ENCODE assay signal across 1 cellular context in the genomic region with DNA sequence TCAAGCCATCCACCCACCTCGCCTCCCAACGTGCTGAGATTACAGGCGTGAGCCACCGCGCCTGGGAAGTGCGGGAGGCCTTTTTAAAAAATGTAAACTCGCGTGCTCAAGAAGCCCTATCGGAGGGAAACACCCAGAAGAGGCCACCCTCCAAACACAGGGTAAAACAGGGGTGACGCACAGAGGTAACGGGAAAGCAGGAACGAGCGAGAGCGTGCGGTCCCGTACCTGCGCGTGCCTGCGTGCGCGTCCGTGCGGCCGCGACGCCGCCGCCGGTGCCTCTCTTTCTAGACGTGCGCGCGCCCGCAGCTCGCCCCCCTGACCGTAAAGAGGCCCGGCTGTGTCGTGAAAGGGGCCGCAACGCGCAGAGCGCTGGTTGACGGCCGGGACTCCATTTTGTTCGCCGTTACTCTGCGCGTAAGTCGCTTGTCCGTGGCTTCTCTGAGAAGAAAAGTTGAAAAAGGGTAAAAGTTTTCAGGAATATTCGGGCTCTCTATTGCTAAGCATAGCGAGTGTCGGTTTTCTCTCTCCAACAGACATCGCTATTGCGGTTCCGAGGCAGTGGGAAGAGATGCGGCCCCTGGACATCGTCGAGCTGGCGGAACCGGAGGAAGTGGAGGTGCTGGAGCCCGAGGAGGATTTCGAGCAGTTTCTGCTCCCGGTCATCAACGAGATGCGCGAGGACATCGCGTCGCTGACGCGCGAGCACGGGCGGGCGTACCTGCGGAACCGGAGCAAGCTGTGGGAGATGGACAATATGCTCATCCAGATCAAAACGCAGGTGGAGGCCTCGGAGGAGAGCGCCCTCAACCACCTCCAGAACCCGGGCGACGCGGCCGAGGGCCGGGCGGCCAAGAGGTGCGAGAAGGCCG.
TF ChIP-seq lines count a peak whose summit lies in the region.

A gene (plus strand): TSS at position 394 of the 872 bp plus-strand sequence. CDS start 178 bp downstream, at position 572.

TF ChIP-seq in HepG2, 621 proteins besides CTCF, POLR2A, EP300 and RAD21 (continued from another document and continues in another):
- TF ChIP-seq, protein P1, sequence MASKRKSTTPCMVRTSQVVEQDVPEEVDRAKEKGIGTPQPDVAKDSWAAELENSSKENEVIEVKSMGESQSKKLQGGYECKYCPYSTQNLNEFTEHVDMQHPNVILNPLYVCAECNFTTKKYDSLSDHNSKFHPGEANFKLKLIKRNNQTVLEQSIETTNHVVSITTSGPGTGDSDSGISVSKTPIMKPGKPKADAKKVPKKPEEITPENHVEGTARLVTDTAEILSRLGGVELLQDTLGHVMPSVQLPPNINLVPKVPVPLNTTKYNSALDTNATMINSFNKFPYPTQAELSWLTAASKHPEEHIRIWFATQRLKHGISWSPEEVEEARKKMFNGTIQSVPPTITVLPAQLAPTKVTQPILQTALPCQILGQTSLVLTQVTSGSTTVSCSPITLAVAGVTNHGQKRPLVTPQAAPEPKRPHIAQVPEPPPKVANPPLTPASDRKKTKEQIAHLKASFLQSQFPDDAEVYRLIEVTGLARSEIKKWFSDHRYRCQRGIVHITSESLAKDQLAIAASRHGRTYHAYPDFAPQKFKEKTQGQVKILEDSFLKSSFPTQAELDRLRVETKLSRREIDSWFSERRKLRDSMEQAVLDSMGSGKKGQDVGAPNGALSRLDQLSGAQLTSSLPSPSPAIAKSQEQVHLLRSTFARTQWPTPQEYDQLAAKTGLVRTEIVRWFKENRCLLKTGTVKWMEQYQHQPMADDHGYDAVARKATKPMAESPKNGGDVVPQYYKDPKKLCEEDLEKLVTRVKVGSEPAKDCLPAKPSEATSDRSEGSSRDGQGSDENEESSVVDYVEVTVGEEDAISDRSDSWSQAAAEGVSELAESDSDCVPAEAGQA (IDR thresholded peaks at IDR 0.05; ENCODE audit: low read depth) = peak; percentile 91
- TF ChIP-seq, protein P1 (CRISPR knock-in tag; IDR thresholded peaks at IDR 0.05; ENCODE audit: borderline replicate concordance) = no peak
- TF ChIP-seq MBD4 (IDR thresholded peaks at IDR 0.05; ENCODE audit: borderline replicate concordance, low read length) = no peak
- TF ChIP-seq, protein P2, sequence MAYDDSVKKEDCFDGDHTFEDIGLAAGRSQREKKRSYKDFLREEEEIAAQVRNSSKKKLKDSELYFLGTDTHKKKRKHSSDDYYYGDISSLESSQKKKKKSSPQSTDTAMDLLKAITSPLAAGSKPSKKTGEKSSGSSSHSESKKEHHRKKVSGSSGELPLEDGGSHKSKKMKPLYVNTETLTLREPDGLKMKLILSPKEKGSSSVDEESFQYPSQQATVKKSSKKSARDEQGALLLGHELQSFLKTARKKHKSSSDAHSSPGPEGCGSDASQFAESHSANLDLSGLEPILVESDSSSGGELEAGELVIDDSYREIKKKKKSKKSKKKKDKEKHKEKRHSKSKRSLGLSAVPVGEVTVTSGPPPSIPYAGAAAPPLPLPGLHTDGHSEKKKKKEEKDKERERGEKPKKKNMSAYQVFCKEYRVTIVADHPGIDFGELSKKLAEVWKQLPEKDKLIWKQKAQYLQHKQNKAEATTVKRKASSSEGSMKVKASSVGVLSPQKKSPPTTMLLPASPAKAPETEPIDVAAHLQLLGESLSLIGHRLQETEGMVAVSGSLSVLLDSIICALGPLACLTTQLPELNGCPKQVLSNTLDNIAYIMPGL (CRISPR knock-in tag; IDR thresholded peaks at IDR 0.05; ENCODE audit: borderline replicate concordance in 1 of 2, low read depth in 1 of 2) = peak; percentile 83 to 88
- no peak for TF ChIP-seq NONO (IDR thresholded peaks at IDR 0.05)
- peak; percentile 96 for TF ChIP-seq NONO (CRISPR knock-in tag; conservative IDR thresholded peaks at IDR 0.05)
- TF ChIP-seq SIN3B (IDR thresholded peaks at IDR 0.05; ENCODE audit: low read length) = no peak
- TF ChIP-seq GTF3A (CRISPR knock-in tag; conservative IDR thresholded peaks at IDR 0.05) = no peak
- peak; percentile 84 for TF ChIP-seq BHLHE40 (IDR thresholded peaks at IDR 0.05; ENCODE audit: low read length)
- TF ChIP-seq, protein P3, sequence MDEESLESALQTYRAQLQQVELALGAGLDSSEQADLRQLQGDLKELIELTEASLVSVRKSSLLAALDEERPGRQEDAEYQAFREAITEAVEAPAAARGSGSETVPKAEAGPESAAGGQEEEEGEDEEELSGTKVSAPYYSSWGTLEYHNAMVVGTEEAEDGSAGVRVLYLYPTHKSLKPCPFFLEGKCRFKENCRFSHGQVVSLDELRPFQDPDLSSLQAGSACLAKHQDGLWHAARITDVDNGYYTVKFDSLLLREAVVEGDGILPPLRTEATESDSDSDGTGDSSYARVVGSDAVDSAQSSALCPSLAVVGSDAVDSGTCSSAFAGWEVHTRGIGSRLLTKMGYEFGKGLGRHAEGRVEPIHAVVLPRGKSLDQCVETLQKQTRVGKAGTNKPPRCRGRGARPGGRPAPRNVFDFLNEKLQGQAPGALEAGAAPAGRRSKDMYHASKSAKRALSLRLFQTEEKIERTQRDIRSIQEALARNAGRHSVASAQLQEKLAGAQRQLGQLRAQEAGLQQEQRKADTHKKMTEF (CRISPR knock-in tag; IDR thresholded peaks at IDR 0.05) = peak; percentile 82
- TF ChIP-seq, protein P4, sequence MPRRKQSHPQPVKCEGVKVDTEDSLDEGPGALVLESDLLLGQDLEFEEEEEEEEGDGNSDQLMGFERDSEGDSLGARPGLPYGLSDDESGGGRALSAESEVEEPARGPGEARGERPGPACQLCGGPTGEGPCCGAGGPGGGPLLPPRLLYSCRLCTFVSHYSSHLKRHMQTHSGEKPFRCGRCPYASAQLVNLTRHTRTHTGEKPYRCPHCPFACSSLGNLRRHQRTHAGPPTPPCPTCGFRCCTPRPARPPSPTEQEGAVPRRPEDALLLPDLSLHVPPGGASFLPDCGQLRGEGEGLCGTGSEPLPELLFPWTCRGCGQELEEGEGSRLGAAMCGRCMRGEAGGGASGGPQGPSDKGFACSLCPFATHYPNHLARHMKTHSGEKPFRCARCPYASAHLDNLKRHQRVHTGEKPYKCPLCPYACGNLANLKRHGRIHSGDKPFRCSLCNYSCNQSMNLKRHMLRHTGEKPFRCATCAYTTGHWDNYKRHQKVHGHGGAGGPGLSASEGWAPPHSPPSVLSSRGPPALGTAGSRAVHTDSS (CRISPR knock-in tag; conservative IDR thresholded peaks at IDR 0.05) = no peak; the same call in 1 of the 2 replicates
- TF ChIP-seq MAFF (IDR thresholded peaks at IDR 0.05; ENCODE audit: low read depth, low read length) = no peak
- TF ChIP-seq, protein P5, sequence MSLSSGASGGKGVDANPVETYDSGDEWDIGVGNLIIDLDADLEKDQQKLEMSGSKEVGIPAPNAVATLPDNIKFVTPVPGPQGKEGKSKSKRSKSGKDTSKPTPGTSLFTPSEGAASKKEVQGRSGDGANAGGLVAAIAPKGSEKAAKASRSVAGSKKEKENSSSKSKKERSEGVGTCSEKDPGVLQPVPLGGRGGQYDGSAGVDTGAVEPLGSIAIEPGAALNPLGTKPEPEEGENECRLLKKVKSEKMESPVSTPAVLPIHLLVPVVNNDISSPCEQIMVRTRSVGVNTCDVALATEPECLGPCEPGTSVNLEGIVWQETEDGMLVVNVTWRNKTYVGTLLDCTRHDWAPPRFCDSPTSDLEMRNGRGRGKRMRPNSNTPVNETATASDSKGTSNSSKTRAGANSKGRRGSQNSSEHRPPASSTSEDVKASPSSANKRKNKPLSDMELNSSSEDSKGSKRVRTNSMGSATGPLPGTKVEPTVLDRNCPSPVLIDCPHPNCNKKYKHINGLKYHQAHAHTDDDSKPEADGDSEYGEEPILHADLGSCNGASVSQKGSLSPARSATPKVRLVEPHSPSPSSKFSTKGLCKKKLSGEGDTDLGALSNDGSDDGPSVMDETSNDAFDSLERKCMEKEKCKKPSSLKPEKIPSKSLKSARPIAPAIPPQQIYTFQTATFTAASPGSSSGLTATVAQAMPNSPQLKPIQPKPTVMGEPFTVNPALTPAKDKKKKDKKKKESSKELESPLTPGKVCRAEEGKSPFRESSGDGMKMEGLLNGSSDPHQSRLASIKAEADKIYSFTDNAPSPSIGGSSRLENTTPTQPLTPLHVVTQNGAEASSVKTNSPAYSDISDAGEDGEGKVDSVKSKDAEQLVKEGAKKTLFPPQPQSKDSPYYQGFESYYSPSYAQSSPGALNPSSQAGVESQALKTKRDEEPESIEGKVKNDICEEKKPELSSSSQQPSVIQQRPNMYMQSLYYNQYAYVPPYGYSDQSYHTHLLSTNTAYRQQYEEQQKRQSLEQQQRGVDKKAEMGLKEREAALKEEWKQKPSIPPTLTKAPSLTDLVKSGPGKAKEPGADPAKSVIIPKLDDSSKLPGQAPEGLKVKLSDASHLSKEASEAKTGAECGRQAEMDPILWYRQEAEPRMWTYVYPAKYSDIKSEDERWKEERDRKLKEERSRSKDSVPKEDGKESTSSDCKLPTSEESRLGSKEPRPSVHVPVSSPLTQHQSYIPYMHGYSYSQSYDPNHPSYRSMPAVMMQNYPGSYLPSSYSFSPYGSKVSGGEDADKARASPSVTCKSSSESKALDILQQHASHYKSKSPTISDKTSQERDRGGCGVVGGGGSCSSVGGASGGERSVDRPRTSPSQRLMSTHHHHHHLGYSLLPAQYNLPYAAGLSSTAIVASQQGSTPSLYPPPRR (CRISPR knock-in tag; IDR thresholded peaks at IDR 0.05; ENCODE audit: borderline replicate concordance) = peak; percentile 75
- TF ChIP-seq THYN1 (CRISPR knock-in tag; IDR thresholded peaks at IDR 0.05; ENCODE audit: borderline replicate concordance, low read depth) = no peak
- no peak; the same call in 1 of the 2 replicates for TF ChIP-seq ZNF567 (CRISPR knock-in tag; IDR thresholded peaks at IDR 0.05; ENCODE audit: borderline replicate concordance)
- TF ChIP-seq, protein P6, sequence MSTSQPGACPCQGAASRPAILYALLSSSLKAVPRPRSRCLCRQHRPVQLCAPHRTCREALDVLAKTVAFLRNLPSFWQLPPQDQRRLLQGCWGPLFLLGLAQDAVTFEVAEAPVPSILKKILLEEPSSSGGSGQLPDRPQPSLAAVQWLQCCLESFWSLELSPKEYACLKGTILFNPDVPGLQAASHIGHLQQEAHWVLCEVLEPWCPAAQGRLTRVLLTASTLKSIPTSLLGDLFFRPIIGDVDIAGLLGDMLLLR (CRISPR knock-in tag; IDR thresholded peaks at IDR 0.05) = peak; percentile 66; the same call in 1 of the 2 replicates
- TF ChIP-seq BORCS8-MEF2B (CRISPR knock-in tag; IDR thresholded peaks at IDR 0.05) = peak; percentile 89; the same call in 1 of the 2 replicates
- TF ChIP-seq RFXANK (CRISPR knock-in tag; IDR thresholded peaks at IDR 0.05) = no peak
- TF ChIP-seq, protein P7, sequence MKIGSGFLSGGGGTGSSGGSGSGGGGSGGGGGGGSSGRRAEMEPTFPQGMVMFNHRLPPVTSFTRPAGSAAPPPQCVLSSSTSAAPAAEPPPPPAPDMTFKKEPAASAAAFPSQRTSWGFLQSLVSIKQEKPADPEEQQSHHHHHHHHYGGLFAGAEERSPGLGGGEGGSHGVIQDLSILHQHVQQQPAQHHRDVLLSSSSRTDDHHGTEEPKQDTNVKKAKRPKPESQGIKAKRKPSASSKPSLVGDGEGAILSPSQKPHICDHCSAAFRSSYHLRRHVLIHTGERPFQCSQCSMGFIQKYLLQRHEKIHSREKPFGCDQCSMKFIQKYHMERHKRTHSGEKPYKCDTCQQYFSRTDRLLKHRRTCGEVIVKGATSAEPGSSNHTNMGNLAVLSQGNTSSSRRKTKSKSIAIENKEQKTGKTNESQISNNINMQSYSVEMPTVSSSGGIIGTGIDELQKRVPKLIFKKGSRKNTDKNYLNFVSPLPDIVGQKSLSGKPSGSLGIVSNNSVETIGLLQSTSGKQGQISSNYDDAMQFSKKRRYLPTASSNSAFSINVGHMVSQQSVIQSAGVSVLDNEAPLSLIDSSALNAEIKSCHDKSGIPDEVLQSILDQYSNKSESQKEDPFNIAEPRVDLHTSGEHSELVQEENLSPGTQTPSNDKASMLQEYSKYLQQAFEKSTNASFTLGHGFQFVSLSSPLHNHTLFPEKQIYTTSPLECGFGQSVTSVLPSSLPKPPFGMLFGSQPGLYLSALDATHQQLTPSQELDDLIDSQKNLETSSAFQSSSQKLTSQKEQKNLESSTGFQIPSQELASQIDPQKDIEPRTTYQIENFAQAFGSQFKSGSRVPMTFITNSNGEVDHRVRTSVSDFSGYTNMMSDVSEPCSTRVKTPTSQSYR (CRISPR knock-in tag; IDR thresholded peaks at IDR 0.05; ENCODE audit: borderline replicate concordance) = no peak
- TF ChIP-seq, protein P8, sequence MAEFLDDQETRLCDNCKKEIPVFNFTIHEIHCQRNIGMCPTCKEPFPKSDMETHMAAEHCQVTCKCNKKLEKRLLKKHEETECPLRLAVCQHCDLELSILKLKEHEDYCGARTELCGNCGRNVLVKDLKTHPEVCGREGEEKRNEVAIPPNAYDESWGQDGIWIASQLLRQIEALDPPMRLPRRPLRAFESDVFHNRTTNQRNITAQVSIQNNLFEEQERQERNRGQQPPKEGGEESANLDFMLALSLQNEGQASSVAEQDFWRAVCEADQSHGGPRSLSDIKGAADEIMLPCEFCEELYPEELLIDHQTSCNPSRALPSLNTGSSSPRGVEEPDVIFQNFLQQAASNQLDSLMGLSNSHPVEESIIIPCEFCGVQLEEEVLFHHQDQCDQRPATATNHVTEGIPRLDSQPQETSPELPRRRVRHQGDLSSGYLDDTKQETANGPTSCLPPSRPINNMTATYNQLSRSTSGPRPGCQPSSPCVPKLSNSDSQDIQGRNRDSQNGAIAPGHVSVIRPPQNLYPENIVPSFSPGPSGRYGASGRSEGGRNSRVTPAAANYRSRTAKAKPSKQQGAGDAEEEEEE (CRISPR knock-in tag; IDR thresholded peaks at IDR 0.05; ENCODE audit: borderline replicate concordance) = no peak
- TF ChIP-seq TGIF2 (CRISPR knock-in tag; IDR thresholded peaks at IDR 0.05) = no peak
- TF ChIP-seq CBX2 (IDR thresholded peaks at IDR 0.05; ENCODE audit: low read depth, low read length) = no peak
- TF ChIP-seq CBX2 (CRISPR knock-in tag; IDR thresholded peaks at IDR 0.05; ENCODE audit: low read depth) = no peak
- TF ChIP-seq GABPA (IDR thresholded peaks at IDR 0.05; ENCODE audit: low read depth, low read length) = no peak
- TF ChIP-seq GABPA (CRISPR knock-in tag; IDR thresholded peaks at IDR 0.05; ENCODE audit: low read depth) = no peak
- TF ChIP-seq, protein P9, sequence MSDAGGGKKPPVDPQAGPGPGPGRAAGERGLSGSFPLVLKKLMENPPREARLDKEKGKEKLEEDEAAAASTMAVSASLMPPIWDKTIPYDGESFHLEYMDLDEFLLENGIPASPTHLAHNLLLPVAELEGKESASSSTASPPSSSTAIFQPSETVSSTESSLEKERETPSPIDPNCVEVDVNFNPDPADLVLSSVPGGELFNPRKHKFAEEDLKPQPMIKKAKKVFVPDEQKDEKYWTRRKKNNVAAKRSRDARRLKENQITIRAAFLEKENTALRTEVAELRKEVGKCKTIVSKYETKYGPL (CRISPR knock-in tag; IDR thresholded peaks at IDR 0.05) = no peak
